ENCODE assay signal across 16 cellular contexts in genomic region chr11:122769126-122769780, GRCh38.
"Had no signal": no experiment of that assay in that cellular context is flagged by ENCODE, and none has a peak within 500 bp of the region (broad histone marks: within the 10 kb centered on the region; RNA-seq: fewer than 3 reads in every experiment).

No MANE protein-coding gene starts in this region.

- H3K4me2 ChIP-seq: hepatocyte had no signal

- H3K4me1 ChIP-seq: colonic mucosa, psoas muscle, tibial artery, uterus had no signal

- H3K79me2 ChIP-seq: hepatocyte had no signal

- H3K9me3 Mint-ChIP-seq: activated B cell treated with CpG ODN at 0.5 μM for 24 hours; activated CD4-positive, alpha-beta T cell treated with anti-CD3 and anti-CD28 coated beads, Interleukin-2, amount 10 ng/mL, durations not matched to agents 24 days and 14 days; activated naive CD4-positive, alpha-beta T cell treated with anti-CD3 and anti-CD28 coated beads, Interleukin-2, amount 50 U/mL, for 72 hours; stimulated activated memory B cell treated with anti-CD40 and anti-IgM and Interleukin-4, amounts not matched to agents 10 μg/mL and 1 μg/mL and 100 μg/mL, for 72 hours had no signal

- H3K27ac ChIP-seq: colonic mucosa, hepatocyte, psoas muscle, spleen, tibial artery, uterus had no signal

- H3K36me3 ChIP-seq: colonic mucosa, spleen, tibial artery, uterus had no signal

- H3K36me3 Mint-ChIP-seq: activated naive CD4-positive, alpha-beta T cell treated with anti-CD3 and anti-CD28 coated beads, Interleukin-2, amount 50 U/mL, for 72 hours; stimulated activated memory B cell treated with anti-CD40 and anti-IgM and Interleukin-4, amounts not matched to agents 10 μg/mL and 1 μg/mL and 100 μg/mL, for 72 hours had no signal

- H3K27me3 ChIP-seq: colonic mucosa, spleen, uterus had no signal

- H3K4me3 Mint-ChIP-seq: activated B cell treated with CpG ODN at 0.5 μM for 24 hours; activated CD4-positive, alpha-beta T cell treated with anti-CD3 and anti-CD28 coated beads, Interleukin-2, amount 10 ng/mL, durations not matched to agents 24 days and 14 days; stimulated activated memory B cell treated with anti-CD40 and anti-IgM and Interleukin-4, amounts not matched to agents 10 μg/mL and 1 μg/mL and 100 μg/mL, for 72 hours had no signal

- H2AFZ ChIP-seq: hepatocyte had no signal

- H3K27me3 Mint-ChIP-seq: activated B cell treated with CpG ODN at 0.5 μM for 24 hours had no signal

- H3K27ac Mint-ChIP-seq: activated B cell treated with CpG ODN at 0.5 μM for 24 hours; activated CD4-positive, alpha-beta T cell treated with anti-CD3 and anti-CD28 coated beads, Interleukin-2, amount 10 ng/mL, durations not matched to agents 24 days and 14 days; stimulated activated memory B cell treated with anti-CD40 and anti-IgM and Interleukin-4, amounts not matched to agents 10 μg/mL and 1 μg/mL and 100 μg/mL, for 72 hours had no signal

- H3K4me1 Mint-ChIP-seq: activated B cell treated with CpG ODN at 0.5 μM for 24 hours; activated CD4-positive, alpha-beta T cell treated with anti-CD3 and anti-CD28 coated beads, Interleukin-2, amount 10 ng/mL, durations not matched to agents 24 days and 14 days; stimulated activated memory B cell treated with anti-CD40 and anti-IgM and Interleukin-4, amounts not matched to agents 10 μg/mL and 1 μg/mL and 100 μg/mL, for 72 hours had no signal

- DNase-seq: activated B cell treated with CpG ODN at 0.5 μM for 24 hours; activated CD4-positive, alpha-beta T cell treated with anti-CD3 and anti-CD28 coated beads, Interleukin-2, amount 10 ng/mL, durations not matched to agents 24 days and 14 days; activated T-cell treated with anti-CD3 and anti-CD28 coated beads, Interleukin-2, amount 50 U/mL, for 1 hour; anterior cingulate cortex; colonic mucosa; left ventricle myocardium superior; mesendoderm; psoas muscle; spleen; stimulated activated CD4-positive, alpha-beta T cell treated with anti-CD3 and anti-CD28 coated beads, Interleukin-1b, Interleukin-23, amount 100 ng/mL, for 48 hours; tibial artery; uterus had no signal

- H3K4me3 ChIP-seq: colonic mucosa, hepatocyte, psoas muscle, spleen, tibial artery, uterus had no signal

- ATAC-seq: activated naive CD4-positive, alpha-beta T cell treated with anti-CD3 and anti-CD28 coated beads, Interleukin-2, amount 50 U/mL, for 72 hours; left ventricle myocardium superior; psoas muscle; sciatic nerve; stimulated activated memory B cell treated with anti-CD40 and anti-IgM and Interleukin-4, amounts not matched to agents 10 μg/mL and 1 μg/mL and 100 μg/mL, for 72 hours had no signal
